17 cellular contexts compared by ENCODE assay signal in genomic region chr11:116061322-116061721, GRCh38.
"Had no signal": no experiment of that assay in that cellular context is flagged by ENCODE, and none has a peak within 500 bp of the region (broad histone marks: within the 10 kb centered on the region; RNA-seq: fewer than 3 reads in every experiment).

No MANE protein-coding gene starts in this region.

- H3K27ac ChIP-seq: breast epithelium, left lung, vagina had no signal

- H3K9me3 ChIP-seq: breast epithelium, left lung, vagina had no signal

- H3K27me3 ChIP-seq: breast epithelium, left lung, vagina had no signal

- DNase-seq: activated B cell treated with CpG ODN at 0.5 μM for 24 hours; activated CD4-positive, alpha-beta T cell treated with anti-CD3 and anti-CD28 coated beads for 36 hours; activated CD4-positive, alpha-beta T cell treated with anti-CD3 and anti-CD28 coated beads, Interleukin-2, amount 50 U/mL, for 4 hours; activated naive CD4-positive, alpha-beta T cell treated with Interleukin-2 at 50 U/mL for 16 hours; activated naive CD8-positive, alpha-beta T cell treated with anti-CD3 and anti-CD28 coated beads for 36 hours; activated T-cell treated with anti-CD3 and anti-CD28 coated beads, Interleukin-2, amount 50 U/mL, for 48 hours; effector memory CD4-positive, alpha-beta T cell; foreskin melanocyte; kidney; left lung; natural killer cell; retina; stimulated activated CD4-positive, alpha-beta T cell treated with anti-CD3 and anti-CD28 coated beads, Interleukin-2, amount 100 ng/mL, for 48 hours; stimulated activated CD8-positive, alpha-beta memory T cell treated with anti-CD3 and anti-CD28 coated beads, Interleukin-4, amount 100 ng/mL, for 48 hours; stimulated activated naive B cell treated with anti-CD40 and anti-IgM and Interleukin-4, amounts not matched to agents 10 μg/mL and 1 μg/mL and 100 μg/mL, for 72 hours had no signal

- H3K4me3 ChIP-seq: breast epithelium, left lung, vagina had no signal

- H3K4me1 ChIP-seq: breast epithelium, left lung, vagina had no signal

- H3K36me3 ChIP-seq: breast epithelium, left lung, vagina had no signal
